Comparison of ENCODE assay signal across 12 cellular contexts in genomic region chr4:48331577-48332340, GRCh38. TPM values are rescaled to one million over a fixed set of nuclear protein-coding genes. Genes with fewer than 3 reads are reported as not detected.
DNase-seq lines count a peak whose midpoint lies in the region; ATAC-seq and TF ChIP-seq lines count a peak whose summit lies in the region.
"Had no signal": no experiment of that assay in that cellular context is flagged by ENCODE, and none has a peak within 500 bp of the region (broad histone marks: within the 10 kb centered on the region; RNA-seq: fewer than 3 reads in every experiment).

No MANE protein-coding gene starts in this region.

- no peaks in the 10 kb centered on the region for H3K9me3 Mint-ChIP-seq in activated T-helper 2 cell treated with anti-CD3 and anti-CD28 coated beads, Interferon-gamma antibody, Interleukin-2, Interleukin-4, amounts not matched to agents 10 μg/mL and 5 μg/mL and 100 μg/mL, durations not matched to agents 14 hours and 24 hours and 36 hours

- TF ChIP-seq CTCF in fibroblast of pulmonary artery (IDR thresholded peaks at IDR 0.05; ENCODE audit: low read length, missing control alignments) (no peak), psoas muscle (IDR thresholded peaks at IDR 0.05) (no peak)

- DNase-seq in EH (ENCODE audit: low read depth) (peak; percentile 93), RPMI7951 (ENCODE audit: low read depth) (peak; percentile 83), fibroblast of pulmonary artery (ENCODE audit: low read depth) (peak; percentile 69), psoas muscle (no peak), NCI-H748 (lab: John Stamatoyannopoulos, UW; ENCODE audit: unreplicated experiment) (no peak)
- DNase-seq in activated T-helper 2 cell treated with anti-CD3 and anti-CD28 coated beads, Interferon-gamma antibody, Interleukin-2, Interleukin-4, amounts not matched to agents 10 μg/mL and 5 μg/mL and 100 μg/mL, durations not matched to agents 14 hours and 24 hours and 36 hours (ENCODE audit: low spot score), result no peak
- DNase-seq: activated CD8-positive, alpha-beta memory T cell treated with anti-CD3 and anti-CD28 coated beads for 24 hours; NCI-H1417; thyroid gland had no signal

- H3K36me3 Mint-ChIP-seq in activated T-helper 2 cell treated with anti-CD3 and anti-CD28 coated beads, Interferon-gamma antibody, Interleukin-2, Interleukin-4, amounts not matched to agents 10 μg/mL and 5 μg/mL and 100 μg/mL, durations not matched to agents 14 hours and 24 hours and 36 hours (ENCODE audit: low read depth), result no peaks in the 10 kb centered on the region

- peaks cover 59% of the 10 kb centered on the region for H3K4me1 ChIP-seq in psoas muscle
- H3K4me1 ChIP-seq: parathyroid adenoma, thyroid gland had no signal

- peak overlapping the region; percentile 98 for H3K27ac ChIP-seq in psoas muscle
- H3K27ac ChIP-seq: parathyroid adenoma, thyroid gland had no signal

- no peak overlapping the region for H3K27ac Mint-ChIP-seq in activated T-helper 2 cell treated with anti-CD3 and anti-CD28 coated beads, Interferon-gamma antibody, Interleukin-2, Interleukin-4, amounts not matched to agents 10 μg/mL and 5 μg/mL and 100 μg/mL, durations not matched to agents 14 hours and 24 hours and 36 hours

- ATAC-seq in psoas muscle (peak; percentile 87 to 94 (median 94)), GM18511 (IDR thresholded peaks at IDR 0.05; ENCODE audit: unreplicated experiment) (no peak), GM19324 (IDR thresholded peaks at IDR 0.05; ENCODE audit: low FRiP score, unreplicated experiment) (no peak)

- H3K27me3 ChIP-seq in psoas muscle (ENCODE audit: insufficient read depth in 3 of 3, low read length in 2 of 3), result no peaks in the 10 kb centered on the region
- H3K27me3 ChIP-seq: thyroid gland had no signal

- H3K4me3 ChIP-seq in fibroblast of pulmonary artery (replicated peaks; ENCODE audit: low read depth, low read length), result no peak overlapping the region
- no peak overlapping the region for H3K4me3 ChIP-seq in psoas muscle
- H3K4me3 ChIP-seq: thyroid gland had no signal

- H3K27me3 Mint-ChIP-seq in activated T-helper 2 cell treated with anti-CD3 and anti-CD28 coated beads, Interferon-gamma antibody, Interleukin-2, Interleukin-4, amounts not matched to agents 10 μg/mL and 5 μg/mL and 100 μg/mL, durations not matched to agents 14 hours and 24 hours and 36 hours (ENCODE audit: low read depth), result peaks cover 11% of the 10 kb centered on the region

- 73 to 86% (median 85%) methylated on average over 9 of the region's 9 CpGs for WGBS in psoas muscle, 3 donors

- H3K36me3 ChIP-seq in psoas muscle (ENCODE audit: insufficient read depth in 1 of 2, low read depth in 1 of 2), result no peaks in the 10 kb centered on the region
- H3K36me3 ChIP-seq: thyroid gland had no signal

- no peaks in the 10 kb centered on the region for H3K9me3 ChIP-seq in psoas muscle
- H3K9me3 ChIP-seq: thyroid gland had no signal

- peaks cover 5% of the 10 kb centered on the region for H3K4me1 Mint-ChIP-seq in activated T-helper 2 cell treated with anti-CD3 and anti-CD28 coated beads, Interferon-gamma antibody, Interleukin-2, Interleukin-4, amounts not matched to agents 10 μg/mL and 5 μg/mL and 100 μg/mL, durations not matched to agents 14 hours and 24 hours and 36 hours (ENCODE audit: low read depth)

- intact Hi-C loops in psoas muscle (cut with DNase I), result no loop called here
- intact Hi-C loops in activated T-helper 2 cell treated with anti-CD3 and anti-CD28 coated beads, Interferon-gamma antibody, Interleukin-2, Interleukin-4, amounts not matched to agents 10 μg/mL and 5 μg/mL and 100 μg/mL, durations not matched to agents 14 hours and 24 hours and 36 hours (cut with micrococcal nuclease), result no loop called here

- H3K4me3 Mint-ChIP-seq in activated T-helper 2 cell treated with anti-CD3 and anti-CD28 coated beads, Interferon-gamma antibody, Interleukin-2, Interleukin-4, amounts not matched to agents 10 μg/mL and 5 μg/mL and 100 μg/mL, durations not matched to agents 14 hours and 24 hours and 36 hours (ENCODE audit: low read depth), result no peak overlapping the region

RNA-seq across cellular contexts. Expression of gene SLAIN2, which starts 9.6 kb away (rescaled TPM):
- total RNA-seq in RPMI7951 (2014; rRNA removed; shearing (Covaris generic)), result 62.2 and 68.0 TPM in 2 replicates
- 100 to 1,000 TPM; 157 to 204 (median 191) TPM for total RNA-seq in psoas muscle
- 100 to 1,000 TPM in 1 of 3 donors, 10 to 100 TPM in 2; 69.5 to 203 (median 79.9) TPM for polyA plus RNA-seq in psoas muscle
- total RNA-seq in activated T-helper 2 cell treated with anti-CD3 and anti-CD28 coated beads, Interferon-gamma antibody, Interleukin-2, Interleukin-4, amounts not matched to agents 10 μg/mL and 5 μg/mL and 100 μg/mL, durations not matched to agents 14 hours and 24 hours and 36 hours, result 60.4 and 67.1 TPM in 2 replicates

Comparison
In these comparisons a context has a peak if more than half of its experiments do, and no peak if none do; other contexts are left out.
1. DNase-seq: peak in EH (single experiment), RPMI7951 (single experiment) and fibroblast of pulmonary artery (single experiment); none in psoas muscle (0 of 2), NCI-H748 (single experiment) and activated T-helper 2 cell treated with anti-CD3 and anti-CD28 coated beads, Interferon-gamma antibody, Interleukin-2, Interleukin-4, amounts not matched to agents 10 μg/mL and 5 μg/mL and 100 μg/mL, durations not matched to agents 14 hours and 24 hours and 36 hours (single experiment).
2. ATAC-seq: peak in psoas muscle (4 of 4); none in GM18511 (single experiment) and GM19324 (single experiment).